In genomic region chr11:46657186-46657585, GRCh38 we compare ENCODE assay signal across 12 cellular contexts.
"Had no signal": no experiment of that assay in that cellular context is flagged by ENCODE, and none has a peak within 500 bp of the region (broad histone marks: within the 10 kb centered on the region; RNA-seq: fewer than 3 reads in every experiment).

No MANE protein-coding gene starts in this region.

- H3K4me3 Mint-ChIP-seq: activated CD4-positive, alpha-beta memory T cell treated with anti-CD3 and anti-CD28 coated beads, Interleukin-2, amount 10 ng/mL, durations not matched to agents 7 days and 5 days; activated naive CD4-positive, alpha-beta T cell treated with anti-CD3 and anti-CD28 coated beads, Interleukin-2, amount 10 ng/mL, durations not matched to agents 7 days and 5 days; nephron had no signal

- H3K4me1 Mint-ChIP-seq: activated CD4-positive, alpha-beta memory T cell treated with anti-CD3 and anti-CD28 coated beads, Interleukin-2, amount 10 ng/mL, durations not matched to agents 7 days and 5 days; activated naive CD4-positive, alpha-beta T cell treated with anti-CD3 and anti-CD28 coated beads, Interleukin-2, amount 10 ng/mL, durations not matched to agents 7 days and 5 days; nephron had no signal

- H3K27me3 Mint-ChIP-seq: activated CD4-positive, alpha-beta memory T cell treated with anti-CD3 and anti-CD28 coated beads, Interleukin-2, amount 10 ng/mL, durations not matched to agents 7 days and 5 days; activated naive CD4-positive, alpha-beta T cell treated with anti-CD3 and anti-CD28 coated beads, Interleukin-2, amount 10 ng/mL, durations not matched to agents 7 days and 5 days had no signal

- H3K27ac Mint-ChIP-seq: activated CD4-positive, alpha-beta memory T cell treated with anti-CD3 and anti-CD28 coated beads, Interleukin-2, amount 10 ng/mL, durations not matched to agents 7 days and 5 days; activated naive CD4-positive, alpha-beta T cell treated with anti-CD3 and anti-CD28 coated beads, Interleukin-2, amount 10 ng/mL, durations not matched to agents 7 days and 5 days; nephron had no signal

- H3K27ac ChIP-seq: foreskin keratinocyte, left lung, SJCRH30, transverse colon had no signal

- H3K4me3 ChIP-seq: left lung, SJCRH30, transverse colon had no signal

- H3K27me3 ChIP-seq: brain microvascular endothelial cell, foreskin keratinocyte, left lung, SJCRH30, transverse colon had no signal

- ATAC-seq: foreskin keratinocyte, left lung had no signal

- H3K4me1 ChIP-seq: foreskin keratinocyte, SJCRH30, transverse colon had no signal

- H3K9me3 ChIP-seq: left lung, SJCRH30, transverse colon had no signal

- DNase-seq: activated CD4-positive, alpha-beta memory T cell treated with anti-CD3 and anti-CD28 coated beads, Interleukin-2, amount 10 ng/mL, durations not matched to agents 7 days and 5 days; activated naive CD4-positive, alpha-beta T cell treated with anti-CD3 and anti-CD28 coated beads, Interleukin-2, amount 10 ng/mL, durations not matched to agents 7 days and 5 days; amniotic stem cell; foreskin keratinocyte; left lung; mesendoderm; SJCRH30; stimulated activated CD4-positive, alpha-beta T cell treated with anti-CD3 and anti-CD28 coated beads, Interleukin-4, amount 100 ng/mL, for 4 hours; T1000; transverse colon had no signal

- H3K9me3 Mint-ChIP-seq: activated CD4-positive, alpha-beta memory T cell treated with anti-CD3 and anti-CD28 coated beads, Interleukin-2, amount 10 ng/mL, durations not matched to agents 7 days and 5 days; activated naive CD4-positive, alpha-beta T cell treated with anti-CD3 and anti-CD28 coated beads, Interleukin-2, amount 10 ng/mL, durations not matched to agents 7 days and 5 days; nephron had no signal
